ENCODE assay signal across 10 cellular contexts in genomic region chr9:1100945-1101344, GRCh38. TPM values are rescaled to one million over a fixed set of nuclear protein-coding genes. Genes with fewer than 3 reads are reported as not detected.
DNase-seq lines count a peak whose midpoint lies in the region; ATAC-seq and TF ChIP-seq lines count a peak whose summit lies in the region.
"Had no signal": no experiment of that assay in that cellular context is flagged by ENCODE, and none has a peak within 500 bp of the region (broad histone marks: within the 10 kb centered on the region; RNA-seq: fewer than 3 reads in every experiment).

No MANE protein-coding gene starts in this region.

- H3K36me3 ChIP-seq in ascending aorta: no peaks in the 10 kb centered on the region

- peak; percentile 13 for DNase-seq in GM04504 (ENCODE audit: low read depth)
- DNase-seq in NCI-H1930 (lab: John Stamatoyannopoulos, UW): peak; percentile 37 to 73
- peak; percentile 4 for DNase-seq in occipital lobe (lab: John Stamatoyannopoulos, UW)
- DNase-seq in ascending aorta (ENCODE audit: low spot score in 2 of 2): no peak
- DNase-seq in NCI-H345 treated with DMSO at 0.1 percent for 48 hours (lab: John Stamatoyannopoulos, UW; ENCODE audit: unreplicated experiment): no peak

- H3K27ac ChIP-seq in ascending aorta: no peak overlapping the region

- peak in 1 of 3 experiments; percentile 10 for TF ChIP-seq CTCF in ascending aorta (IDR thresholded peaks at IDR 0.05)

- ATAC-seq in esophagus mucosa: peak; percentile 36
- ATAC-seq in activated CD4-positive, CD25-positive, alpha-beta regulatory T cell treated with anti-CD3 and anti-CD28 coated beads, Interleukin-2, amount 50 U/mL, for 24 hours: no peak
- ATAC-seq in GM18907 (IDR thresholded peaks at IDR 0.05; ENCODE audit: unreplicated experiment): no peak
- ATAC-seq: K562 had no signal

- H3K4me1 ChIP-seq in ascending aorta: no peaks in the 10 kb centered on the region

- intact Hi-C loops in ascending aorta (cut with DNase I): no loop called here

- no peaks in the 10 kb centered on the region for H3K27me3 ChIP-seq in ascending aorta

- peaks cover 0 to 5% of the 10 kb centered on the region in 2 donors for H3K9me3 ChIP-seq in ascending aorta

- no peak overlapping the region for H3K4me3 ChIP-seq in ascending aorta
- H3K4me3 ChIP-seq: K562 had no signal

RNA-seq across cellular contexts. Expression of gene DMRT2, which starts 50.8 kb away (rescaled TPM):
- 0.12 TPM for total RNA-seq in esophagus mucosa
- 0.16 TPM for total RNA-seq in occipital lobe
- total RNA-seq in ascending aorta: 7.2 TPM
- total RNA-seq: glomerular endothelial cell, K562 had no signal

Comparison
In these comparisons a context has a peak if more than half of its experiments do, and no peak if none do; other contexts are left out.
1. DNase-seq: peak in GM04504 (single experiment), NCI-H1930 (2 of 2) and occipital lobe (single experiment); none in ascending aorta (0 of 2) and NCI-H345 treated with DMSO at 0.1 percent for 48 hours (single experiment).